ENCODE assay signal across 8 cellular contexts in the genomic region with DNA sequence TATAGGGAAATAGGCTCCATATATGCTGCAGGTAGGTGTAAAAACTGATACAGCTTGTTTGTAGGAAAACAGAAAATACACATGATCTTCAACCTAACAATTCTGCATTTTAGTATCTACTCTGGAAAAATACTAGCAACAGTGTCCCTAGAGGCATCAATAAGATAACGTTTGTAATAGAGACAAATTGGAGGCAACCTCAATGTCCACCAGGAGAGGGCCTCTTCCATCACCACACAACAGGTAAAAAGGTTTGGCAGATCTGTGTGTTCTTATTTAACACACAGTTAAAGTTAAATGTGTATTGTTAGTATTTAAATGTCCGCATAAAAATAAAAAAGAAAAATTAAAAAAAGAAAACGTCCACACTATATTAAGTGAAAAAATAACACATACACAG. TPM values are rescaled to one million over a fixed set of nuclear protein-coding genes. Genes with fewer than 3 reads are reported as not detected.
A peak's percentile ranks its signal among the peaks of the same experiment; 100 is the strongest.
DNase-seq lines count a peak whose midpoint lies in the region; ATAC-seq, FAIRE-seq and TF ChIP-seq lines count a peak whose summit lies in the region.

No MANE protein-coding gene starts in this region.

- CTCF ChIA-PET in GM12878 (lab: Yijun Ruan, JAX): interaction anchor here (1.0 to 11.3 kb wide), 27 partner anchors 9 to 375 kb away, joined by 3 to 197 read pairs (median 5); a partner anchor contains a TSS

- intact Hi-C loops in GM12878 (cut with micrococcal nuclease; ENCODE audit: unreplicated experiment): loop anchor here (1.0 to 10.0 kb wide), 4 partner anchors 70 to 375 kb away; no protein-coding TSS in a partner anchor
- intact Hi-C loops in ovary (cut with DNase I): no loop called here

- H3K4me1 Mint-ChIP-seq in activated T-cell treated with anti-CD3 and anti-CD28 coated beads, Interleukin-2, amount 50 U/mL, for 72 hours (ENCODE audit: low read depth): peaks cover 59% of the 10 kb centered on the region
- peaks cover 12% of the 10 kb centered on the region for H3K4me1 Mint-ChIP-seq in neural crest cell

- TF ChIP-seq EP300 in GM12878 (IDR thresholded peaks at IDR 0.05; ENCODE audit: borderline replicate concordance in 1 of 2, control insufficient read depth in 1 of 2, low read depth in 2 of 2, low read length in 2 of 2): no peak
- TF ChIP-seq EP300 in ovary (IDR thresholded peaks at IDR 0.05): no peak

- in situ Hi-C loops in GM12878 (cut with MboI): no loop called here

- DNase-seq in activated T-cell treated with anti-CD3 and anti-CD28 coated beads, Interleukin-2, amount 50 U/mL, for 72 hours: no peak
- DNase-seq in activated T-cell treated with anti-CD3 and anti-CD28 coated beads, Interleukin-2, amount 50 U/mL, for 1 hour: no peak
- DNase-seq in NCI-H1092 treated with DMSO at 0.1 percent for 48 hours (lab: John Stamatoyannopoulos, UW): peak; percentile 33
- no peak for DNase-seq in GM12878 (ENCODE audit: low read depth, low spot score)
- DNase-seq in neural crest cell (ENCODE audit: low read depth, low spot score): no peak
- DNase-seq in NCI-H1930 (lab: John Stamatoyannopoulos, UW): no peak
- DNase-seq in ovary: no peak
- DNase-seq in GM20000 (ENCODE audit: low spot score): no peak

- no peak for TF ChIP-seq RAD21 in GM12878 (IDR thresholded peaks at IDR 0.05; ENCODE audit: insufficient read depth, low read depth, low read length)

- no peaks in the 10 kb centered on the region for H3K27me3 Mint-ChIP-seq in activated T-cell treated with anti-CD3 and anti-CD28 coated beads, Interleukin-2, amount 50 U/mL, for 72 hours (ENCODE audit: low read depth)
- H3K27me3 Mint-ChIP-seq in neural crest cell (ENCODE audit: low read depth): no peaks in the 10 kb centered on the region

- peaks cover 21% of the 10 kb centered on the region for H3K79me2 ChIP-seq in GM12878 (ENCODE audit: control insufficient read depth, insufficient read depth, low read length)

- H3K9me3 ChIP-seq in GM12878 (replicated peaks; ENCODE audit: control insufficient read depth, insufficient read depth, low read length) (no peaks in the 10 kb centered on the region), ovary (no peaks in the 10 kb centered on the region)

- POLR2A ChIA-PET in GM12878 (lab: Charles Lee): no interaction called here

- H3K27me3 ChIP-seq in GM12878 (replicated peaks in 1 of 2; ENCODE audit: control insufficient read depth in 2 of 2, insufficient read depth in 2 of 2, low read length in 1 of 2): no peaks in the 10 kb centered on the region
- no peaks in the 10 kb centered on the region for H3K27me3 ChIP-seq in ovary

- RAD21 ChIA-PET in GM12878 (lab: Charles Lee; ENCODE audit: unreplicated experiment): interaction anchor here (0.8 to 4.1 kb wide), 7 partner anchors 14 to 101 kb away, joined by 3 to 18 read pairs (median 6); no protein-coding TSS in a partner anchor

- no peak for TF ChIP-seq POLR2A in GM12878 (IDR thresholded peaks at IDR 0.05; ENCODE audit: low read depth, low read length)
- TF ChIP-seq POLR2A in ovary (IDR thresholded peaks at IDR 0.05): no peak

- SMC1A ChIA-PET in GM12878 (lab: Charles Lee; ENCODE audit: uncharacterized antibody, unreplicated experiment): interaction anchor here (1.2 to 5.2 kb wide), 6 partner anchors 15 to 98 kb away, joined by 3 to 70 read pairs (median 8); no protein-coding TSS in a partner anchor

- H2AFZ ChIP-seq in GM12878 (ENCODE audit: control insufficient read depth, low read depth, low read length): no peak overlapping the region

- H3K27ac Mint-ChIP-seq in activated T-cell treated with anti-CD3 and anti-CD28 coated beads, Interleukin-2, amount 50 U/mL, for 72 hours: peak overlapping the region; percentile 82
- no peak overlapping the region for H3K27ac Mint-ChIP-seq in neural crest cell (ENCODE audit: unreplicated experiment)

- no peak for FAIRE-seq in GM12878 (lab: Jason Lieb, UNC)

- no peaks in the 10 kb centered on the region for H3K9me3 Mint-ChIP-seq in activated T-cell treated with anti-CD3 and anti-CD28 coated beads, Interleukin-2, amount 50 U/mL, for 72 hours
- H3K9me3 Mint-ChIP-seq in neural crest cell: no peaks in the 10 kb centered on the region

- peaks cover 2 to 19% of the 10 kb centered on the region in 2 experiments; a peak in 3 of 4 replicates for H3K36me3 ChIP-seq in GM12878 (ENCODE audit: control insufficient read depth in 2 of 2, insufficient read depth in 2 of 2, low read length in 1 of 2)
- H3K36me3 ChIP-seq in ovary: no peaks in the 10 kb centered on the region

- BruUV-seq in GM12878 (replicated peaks; lab: Mats Ljungman, UMichigan): no TSS peak

- 48% methylated on average over 3 of the region's 3 CpGs for WGBS in GM12878 (ENCODE audit: insufficient coverage, insufficient replicate concordance, low lambda C conversion rate, missing lambda C conversion rate)
- 58 to 61% (median 61%) methylated on average over 3 of the region's 3 CpGs for WGBS in ovary, 3 donors

- H3K27ac ChIP-seq in GM12878 (ENCODE audit: control insufficient read depth, insufficient read depth) (no peak overlapping the region), ovary (no peak overlapping the region)

- peaks cover 7 to 35% of the 10 kb centered on the region in 2 donors for H3K36me3 Mint-ChIP-seq in activated T-cell treated with anti-CD3 and anti-CD28 coated beads, Interleukin-2, amount 50 U/mL, for 72 hours (ENCODE audit: insufficient read depth in 2 of 2)
- no peaks in the 10 kb centered on the region for H3K36me3 Mint-ChIP-seq in neural crest cell (ENCODE audit: low read depth)

- peak; percentile 43 to 63 (median 57); a peak in 5 of 6 replicates for TF ChIP-seq CTCF in GM12878 (IDR thresholded peaks at IDR 0.05 in 2 of 3, conservative IDR thresholded peaks at IDR 0.05 in 1 of 3; ENCODE audit: control insufficient read depth in 2 of 3, extremely low read depth in 1 of 3, insufficient read depth in 1 of 3, low read depth in 3 of 3, low read length in 3 of 3)
- peak; percentile 71 for TF ChIP-seq CTCF in neural crest cell (conservative IDR thresholded peaks at IDR 0.05)
- peak in 1 of 3 donors; percentile 5 for TF ChIP-seq CTCF in ovary (IDR thresholded peaks at IDR 0.05)
- TF ChIP-seq CTCF in GM20000 (IDR thresholded peaks at IDR 0.05; ENCODE audit: extremely low read depth, missing control alignments): no peak

- H3K4me1 ChIP-seq in GM12878 (ENCODE audit: control insufficient read depth, insufficient read depth, low read length): peaks cover 31% of the 10 kb centered on the region
- H3K4me1 ChIP-seq in ovary (ENCODE audit: insufficient read depth): peaks cover 2% of the 10 kb centered on the region

- no peak overlapping the region for H3K9ac ChIP-seq in GM12878 (ENCODE audit: control insufficient read depth, insufficient read depth, low read length)

- no peaks in the 10 kb centered on the region for H4K20me1 ChIP-seq in GM12878 (ENCODE audit: control insufficient read depth, insufficient read depth)

- ATAC-seq in activated T-cell treated with anti-CD3 and anti-CD28 coated beads, Interleukin-2, amount 50 U/mL, for 72 hours (replicated peaks in 1 of 2): no peak
- ATAC-seq in GM12878: peak; percentile 49

- no peak overlapping the region; the same call in 1 of the 2 replicates for H3K4me2 ChIP-seq in GM12878 (ENCODE audit: control insufficient read depth, insufficient read depth)

- H3K4me3 Mint-ChIP-seq in activated T-cell treated with anti-CD3 and anti-CD28 coated beads, Interleukin-2, amount 50 U/mL, for 72 hours: peak overlapping the region in 1 of 2 donors; percentile 61
- H3K4me3 Mint-ChIP-seq in neural crest cell: no peak overlapping the region

- H3K4me3 ChIP-seq in GM12878 (no peak overlapping the region), ovary (no peak overlapping the region)

RNA-seq across cellular contexts. Expression of a gene that starts 5.4 kb away (rescaled TPM):
- total RNA-seq in activated T-cell treated with anti-CD3 and anti-CD28 coated beads, Interleukin-2, amount 50 U/mL, for 72 hours: 100 to 1,000 TPM; 129 to 158 TPM
- total RNA-seq in GM12878 (2013; cell fraction: nucleolus; rRNA removed): 115 and 132 TPM in 2 replicates
- total RNA-seq in GM12878 (2014; rRNA removed): 88.8 and 91.6 TPM in 2 replicates
- 80.4 and 83.4 TPM in 2 replicates for total RNA-seq in GM12878 (2014; rRNA removed; fragmentation: Illumina TruSeq; extraction: Trizol)
- total RNA-seq in GM12878 (2021): 74.0 and 76.6 TPM in 2 replicates
- 49.2 TPM for polyA plus RNA-seq in GM12878 (2011; ENCODE audit: low read depth)
- 133 and 153 TPM in 2 replicates for polyA plus RNA-seq in GM12878 (2011; rRNA removed)
- polyA plus RNA-seq in GM12878 (2011; cell fraction: cytosol; rRNA removed): 121 and 127 TPM in 2 replicates
- polyA plus RNA-seq in GM12878 (2011; cell fraction: nucleus; rRNA removed): 149 and 172 TPM in 2 replicates
- polyA plus RNA-seq in GM12878 (2012): 66.5 and 74.5 TPM in 2 replicates
- polyA plus RNA-seq in GM12878 (2014; fragmentation: Illumina TruSeq; extraction: Trizol): 108 and 109 TPM in 2 replicates
- polyA plus RNA-seq in GM12878 (2014; fragmentation: Nextera tagmentation; extraction: Ambion mirVana): 10 to 100 TPM; 65.4 to 77.5 TPM
- polyA plus RNA-seq in GM12878 (2014; rRNA removed): 98.5 and 104 TPM in 2 replicates
- polyA plus RNA-seq in GM12878 (2016; fragmentation: Nextera tagmentation; extraction: Ambion mirVana): 10 to 100 TPM; 65.2 to 74.8 TPM
- polyA minus RNA-seq in GM12878 (2011; rRNA and poly(A)+ RNA removed): 93.0 and 112 TPM in 2 replicates
- polyA minus RNA-seq in GM12878 (2011; cell fraction: cytosol; rRNA and poly(A)+ RNA removed): 26.6 and 32.7 TPM in 2 replicates
- polyA minus RNA-seq in GM12878 (2011; cell fraction: nucleus; rRNA and poly(A)+ RNA removed): 34.8 and 42.0 TPM in 2 replicates
- 37.5 and 38.2 TPM in 2 replicates for total RNA-seq in neural crest cell
- total RNA-seq in ovary: 10 to 100 TPM; 46.4 to 72.8 (median 53.5) TPM
- polyA plus RNA-seq in ovary: 10 to 100 TPM; 63.4 to 90.0 TPM

RNA-seq across cellular contexts. Expression of a gene that starts 28.5 kb away (rescaled TPM):
- 1 to 10 TPM; 5.9 to 8.7 TPM for total RNA-seq in activated T-cell treated with anti-CD3 and anti-CD28 coated beads, Interleukin-2, amount 50 U/mL, for 72 hours
- total RNA-seq in GM12878 (2013; cell fraction: nucleolus; rRNA removed): 26.7 and 27.4 TPM in 2 replicates
- 10.7 and 11.1 TPM in 2 replicates for total RNA-seq in GM12878 (2014; rRNA removed)
- total RNA-seq in GM12878 (2014; rRNA removed; fragmentation: Illumina TruSeq; extraction: Trizol): 10.0 and 10.7 TPM in 2 replicates
- 8.9 and 11.2 TPM in 2 replicates for total RNA-seq in GM12878 (2021)
- 2.8 TPM for polyA plus RNA-seq in GM12878 (2011; ENCODE audit: low read depth)
- polyA plus RNA-seq in GM12878 (2011; rRNA removed): 12.9 and 15.4 TPM in 2 replicates
- 8.8 and 9.4 TPM in 2 replicates for polyA plus RNA-seq in GM12878 (2011; cell fraction: cytosol; rRNA removed)
- 7.3 and 7.8 TPM in 2 replicates for polyA plus RNA-seq in GM12878 (2011; cell fraction: nucleus; rRNA removed)
- polyA plus RNA-seq in GM12878 (2012): 3.7 and 6.0 TPM in 2 replicates
- 9.8 and 14.9 TPM in 2 replicates for polyA plus RNA-seq in GM12878 (2014; fragmentation: Illumina TruSeq; extraction: Trizol)
- 1 to 10 TPM; 1.6 to 2.8 TPM for polyA plus RNA-seq in GM12878 (2014; fragmentation: Nextera tagmentation; extraction: Ambion mirVana)
- 6.0 and 8.6 TPM in 2 replicates for polyA plus RNA-seq in GM12878 (2014; rRNA removed)
- 10 to 100 TPM in 1 of 2 experiments, 1 to 10 TPM in 1; 10.0 to 11.7 TPM for polyA plus RNA-seq in GM12878 (2016; fragmentation: Nextera tagmentation; extraction: Ambion mirVana)
- 15.7 and 16.0 TPM in 2 replicates for polyA minus RNA-seq in GM12878 (2011; rRNA and poly(A)+ RNA removed)
- polyA minus RNA-seq in GM12878 (2011; cell fraction: cytosol; rRNA and poly(A)+ RNA removed): 6.0 and 7.1 TPM in 2 replicates
- polyA minus RNA-seq in GM12878 (2011; cell fraction: nucleus; rRNA and poly(A)+ RNA removed): 5.1 and 8.2 TPM in 2 replicates
- 12.5 and 13.3 TPM in 2 replicates for total RNA-seq in neural crest cell
- total RNA-seq in ovary: 10 to 100 TPM in 4 of 7 donors, 1 to 10 TPM in 3; 5.5 to 15.0 (median 10.1) TPM
- polyA plus RNA-seq in ovary: 10 to 100 TPM in 1 of 2 donors, 1 to 10 TPM in 1; 5.6 to 16.2 TPM
